Comparison of ENCODE assay signal across 16 cellular contexts in the genomic region with DNA sequence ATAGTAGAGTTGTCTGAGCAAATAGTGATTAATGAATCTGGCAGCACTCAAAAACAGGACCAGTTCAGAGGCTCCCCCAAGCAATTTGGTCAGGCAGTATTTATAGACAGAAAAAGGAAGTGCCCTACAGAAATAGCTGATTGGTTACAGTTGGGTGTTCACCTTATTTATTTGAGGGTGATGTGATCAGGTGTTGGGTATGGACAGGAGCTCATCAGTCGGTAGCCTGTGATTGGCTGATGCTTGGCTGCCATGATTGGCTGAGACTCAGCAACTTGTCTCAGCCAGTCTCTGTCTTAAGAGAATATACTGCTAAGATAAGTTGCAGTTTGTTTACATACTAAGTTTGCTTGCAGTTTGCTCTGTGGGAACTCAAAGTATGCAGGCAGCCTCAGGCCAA. TPM values are rescaled to one million over a fixed set of nuclear protein-coding genes. Genes with fewer than 3 reads are reported as not detected.
DNase-seq lines count a peak whose midpoint lies in the region; ATAC-seq and TF ChIP-seq lines count a peak whose summit lies in the region.
"Had no signal": no experiment of that assay in that cellular context is flagged by ENCODE, and none has a peak within 500 bp of the region (broad histone marks: within the 10 kb centered on the region; RNA-seq: fewer than 3 reads in every experiment).

No MANE protein-coding gene starts in this region.

- ATAC-seq in RWPE2 (ENCODE audit: low read depth) = peak; percentile 73
- peak; percentile 43 for ATAC-seq in left colon
- no peak for ATAC-seq in gastroesophageal sphincter
- no peak for ATAC-seq in GM21723 (IDR thresholded peaks at IDR 0.05; ENCODE audit: unreplicated experiment)
- ATAC-seq: lower lobe of right lung had no signal

- H3K9me3 ChIP-seq in RWPE2 (ENCODE audit: severe bottlenecking) (no peaks in the 10 kb centered on the region), gastroesophageal sphincter (no peaks in the 10 kb centered on the region), breast epithelium (no peaks in the 10 kb centered on the region)
- H3K9me3 ChIP-seq: lower lobe of right lung, right lobe of liver, uterus had no signal

- no peak for TF ChIP-seq POLR2A in gastroesophageal sphincter (IDR thresholded peaks at IDR 0.05)
- TF ChIP-seq POLR2A in breast epithelium (IDR thresholded peaks at IDR 0.05) = no peak

- intact Hi-C loops in left colon (cut with DNase I, micrococcal nuclease) = no loop called here
- intact Hi-C loops in breast epithelium (cut with DNase I; ENCODE audit: low total_unique reads) = no loop called here

- CTCF ChIA-PET in HEK293T (lab: Yijun Ruan, JAX) = no interaction called here

- H3K27me3 ChIP-seq in RWPE2 (ENCODE audit: insufficient read depth, poor library complexity, severe bottlenecking) (no peaks in the 10 kb centered on the region), gastroesophageal sphincter (peaks cover 10% of the 10 kb centered on the region), breast epithelium (peaks cover 0 to 12% of the 10 kb centered on the region in 2 donors)
- H3K27me3 ChIP-seq: right lobe of liver, uterus had no signal

- no peak for TF ChIP-seq EP300 in gastroesophageal sphincter (IDR thresholded peaks at IDR 0.05)

- peak; percentile 11 for DNase-seq in ELR (ENCODE audit: low read depth)
- peak; percentile 2 for DNase-seq in HEK293T (ENCODE audit: extremely low spot score)
- DNase-seq in RWPE2 (ENCODE audit: low spot score) = no peak
- no peak for DNase-seq in left colon
- no peak for DNase-seq in NCI-H2107 treated with DMSO at 0.1 percent for 48 hours (lab: John Stamatoyannopoulos, UW; ENCODE audit: unreplicated experiment)
- no peak for DNase-seq in breast epithelium (ENCODE audit: low spot score in 2 of 2)
- DNase-seq: activated naive CD8-positive, alpha-beta T cell treated with anti-CD3 and anti-CD28 coated beads for 36 hours; CD4-positive, alpha-beta T cell; H9; lower lobe of right lung; right lobe of liver; stimulated activated CD4-positive, alpha-beta T cell treated with anti-CD3 and anti-CD28 coated beads, Interleukin-4, amount 100 ng/mL, for 1 hour; uterus had no signal

- no peaks in the 10 kb centered on the region for H3K4me1 ChIP-seq in RWPE2 (ENCODE audit: insufficient read depth, poor library complexity, severe bottlenecking)
- H3K4me1 ChIP-seq in gastroesophageal sphincter = peaks cover 0 to 9% (median 0%) of the 10 kb centered on the region in 3 donors
- H3K4me1 ChIP-seq in breast epithelium = no peaks in the 10 kb centered on the region
- H3K4me1 ChIP-seq: lower lobe of right lung, uterus had no signal

- TF ChIP-seq CTCF in RWPE2 (IDR thresholded peaks at IDR 0.05; ENCODE audit: poor library complexity, severe bottlenecking) (no peak), gastroesophageal sphincter (IDR thresholded peaks at IDR 0.05) (no peak), breast epithelium (IDR thresholded peaks at IDR 0.05) (no peak)

- 71 to 83% methylated on average over 1 of the region's 1 CpG for WGBS in gastroesophageal sphincter (ENCODE audit: low coverage in 1 of 2), 2 donors

- H3K36me3 ChIP-seq in RWPE2 (ENCODE audit: low read depth) (no peaks in the 10 kb centered on the region), gastroesophageal sphincter (no peaks in the 10 kb centered on the region), breast epithelium (no peaks in the 10 kb centered on the region)
- H3K36me3 ChIP-seq: lower lobe of right lung, uterus had no signal

- H3K27ac ChIP-seq in RWPE2 (ENCODE audit: poor library complexity, severe bottlenecking) (no peak overlapping the region), gastroesophageal sphincter (no peak overlapping the region), breast epithelium (no peak overlapping the region)
- H3K27ac ChIP-seq: lower lobe of right lung, uterus had no signal

- POLR2A ChIA-PET in HEK293T (lab: Yijun Ruan, JAX) = no interaction called here

- H3K4me3 ChIP-seq in RWPE2 (ENCODE audit: severe bottlenecking) (no peak overlapping the region), gastroesophageal sphincter (no peak overlapping the region), breast epithelium (no peak overlapping the region)
- H3K4me3 ChIP-seq: lower lobe of right lung, right lobe of liver, uterus had no signal

TF ChIP-seq in HEK293T, 16 proteins besides CTCF, POLR2A, EP300 and RAD21:
- TF ChIP-seq L3MBTL2 (conservative IDR thresholded peaks at IDR 0.05) = no peak
- no peak for TF ChIP-seq FOXK2 (IDR thresholded peaks at IDR 0.05)
- no peak for TF ChIP-seq SP1 (IDR thresholded peaks at IDR 0.05)

RNA-seq across cellular contexts. Expression of gene ABCG8, which starts 9.4 kb away (rescaled TPM):
- total RNA-seq in left colon (under 1 TPM; 0.53 to 0.67 TPM), gastroesophageal sphincter (under 1 TPM in 1 of 4 donors, not detected in 3; 0.12 TPM), breast epithelium (under 1 TPM in 1 of 3 donors, not detected in 2; 0.15 TPM)
- total RNA-seq: activated naive CD8-positive, alpha-beta T cell treated with anti-CD3 and anti-CD28 coated beads for 36 hours; CD4-positive, alpha-beta T cell; H9; lower lobe of right lung; neural crest cell had no signal

RNA-seq across cellular contexts. Expression of gene ABCG5, which starts 9.5 kb away (rescaled TPM):
- total RNA-seq in left colon (under 1 TPM; 0.09 to 0.14 TPM), gastroesophageal sphincter (not detected), breast epithelium (not detected)
- total RNA-seq: activated naive CD8-positive, alpha-beta T cell treated with anti-CD3 and anti-CD28 coated beads for 36 hours; CD4-positive, alpha-beta T cell; H9; lower lobe of right lung; neural crest cell; uterus had no signal

Comparison
In these comparisons a context has a peak if more than half of its experiments do, and no peak if none do; other contexts are left out.
1. DNase-seq: peak in ELR (single experiment) and HEK293T (single experiment); none in RWPE2 (single experiment), left colon (0 of 2), NCI-H2107 treated with DMSO at 0.1 percent for 48 hours (single experiment) and breast epithelium (0 of 2).
2. ATAC-seq: peak in RWPE2 (single experiment) and left colon (single experiment); none in gastroesophageal sphincter (single experiment) and GM21723 (single experiment).